Comparison of ENCODE assay signal across 2 cellular contexts in genomic region chr12:116687888-116688287, GRCh38.
TF ChIP-seq lines count a peak whose summit lies in the region.

No MANE protein-coding gene starts in this region.

TF ChIP-seq in SK-N-SH, 30 proteins besides CTCF, POLR2A, EP300 and RAD21:
- TF ChIP-seq FOXM1 (IDR thresholded peaks at IDR 0.05; ENCODE audit: low read depth) (no peak), MXI1 (IDR thresholded peaks at IDR 0.05; ENCODE audit: low read depth, low read length) (peak; percentile 19; the same call in 1 of the 2 replicates), POLR2AphosphoS5 (IDR thresholded peaks at IDR 0.05; ENCODE audit: low read depth, low read length) (no peak), CHD2 (IDR thresholded peaks at IDR 0.05; ENCODE audit: low read length, partially characterized antibody) (no peak), SMC3 (IDR thresholded peaks at IDR 0.05; ENCODE audit: low read depth, low read length) (peak; percentile 20; the same call in 1 of the 2 replicates), MAX (IDR thresholded peaks at IDR 0.05; ENCODE audit: low read depth) (0 out of 2 replicates have a peak, but pooled peaks have one; percentile 19)

TF ChIP-seq in H1, 55 proteins besides CTCF, POLR2A, EP300 and RAD21:
- TF ChIP-seq SUZ12 (IDR thresholded peaks at IDR 0.05; ENCODE audit: low read length): no peak
- no peak for TF ChIP-seq NRF1 (IDR thresholded peaks at IDR 0.05; ENCODE audit: low read depth, low read length)
- peak; percentile 67; the same call in 1 of the 2 replicates for TF ChIP-seq GABPA (IDR thresholded peaks at IDR 0.05; ENCODE audit: borderline replicate concordance, insufficient read depth, low read length)
- TF ChIP-seq ATF3 (IDR thresholded peaks at IDR 0.05; ENCODE audit: insufficient read depth, low read depth, low read length): no peak
- no peak for TF ChIP-seq POU5F1 (IDR thresholded peaks at IDR 0.05; ENCODE audit: low read depth, low read length)
- no peak for TF ChIP-seq KDM5A (IDR thresholded peaks at IDR 0.05; ENCODE audit: low read length)
- TF ChIP-seq ATF2 (IDR thresholded peaks at IDR 0.05; ENCODE audit: low read length): no peak
- TF ChIP-seq CREB1 (IDR thresholded peaks at IDR 0.05): peak; percentile 49; the same call in 1 of the 2 replicates
- peak; percentile 90 for TF ChIP-seq E2F6 (IDR thresholded peaks at IDR 0.05)
- 0 out of 2 replicates have a peak, but pooled peaks have one; percentile 44 for TF ChIP-seq GTF2F1 (IDR thresholded peaks at IDR 0.05; ENCODE audit: borderline replicate concordance, low read depth, low read length)
- no peak for TF ChIP-seq CBX5 (IDR thresholded peaks at IDR 0.05; ENCODE audit: low read depth, low read length)
- 0 out of 2 replicates have a peak, but pooled peaks have one; percentile 51 for TF ChIP-seq TAF1 (IDR thresholded peaks at IDR 0.05; ENCODE audit: low read depth, low read length)
- no peak for TF ChIP-seq BACH1 (IDR thresholded peaks at IDR 0.05; ENCODE audit: low read length)
- no peak for TF ChIP-seq CHD1 (IDR thresholded peaks at IDR 0.05; ENCODE audit: low read depth, low read length)
- no peak for TF ChIP-seq KDM1A (IDR thresholded peaks at IDR 0.05; ENCODE audit: borderline replicate concordance, low read length)
- TF ChIP-seq MAX (IDR thresholded peaks at IDR 0.05): peak; percentile 100
- TF ChIP-seq SP2 (IDR thresholded peaks at IDR 0.05; ENCODE audit: low read length): peak; percentile 65; the same call in 1 of the 2 replicates
- TF ChIP-seq RBBP5 (IDR thresholded peaks at IDR 0.05; ENCODE audit: borderline replicate concordance, low read depth, low read length): no peak
- peak; percentile 34 for TF ChIP-seq TAF7 (optimal IDR thresholded peaks at IDR 0.05; ENCODE audit: borderline replicate concordance, low read depth, low read length)
- peak; percentile 44; the same call in 1 of the 2 replicates for TF ChIP-seq TBP (IDR thresholded peaks at IDR 0.05; ENCODE audit: low read depth, low read length)
- no peak for TF ChIP-seq CTBP2 (IDR thresholded peaks at IDR 0.05; ENCODE audit: borderline replicate concordance, insufficient read depth, insufficient read length, low read length)
- no peak for TF ChIP-seq CHD7 (IDR thresholded peaks at IDR 0.05; ENCODE audit: insufficient replicate concordance, low read length)
- no peak for TF ChIP-seq SP4 (IDR thresholded peaks at IDR 0.05; ENCODE audit: low read length)
- TF ChIP-seq JUN (IDR thresholded peaks at IDR 0.05; ENCODE audit: low read depth, low read length): no peak
- 0 out of 2 replicates have a peak, but pooled peaks have one; percentile 13 for TF ChIP-seq YY1 (IDR thresholded peaks at IDR 0.05; ENCODE audit: low read depth, low read length)
- no peak for TF ChIP-seq NANOG (IDR thresholded peaks at IDR 0.05; ENCODE audit: insufficient read depth, low read depth, low read length, poor library complexity, severe bottlenecking)
- TF ChIP-seq USF2 (IDR thresholded peaks at IDR 0.05; ENCODE audit: low read length): peak; percentile 61
- TF ChIP-seq EGR1 (IDR thresholded peaks at IDR 0.05; ENCODE audit: borderline replicate concordance, low read depth, low read length): peak; percentile 67; the same call in 1 of the 2 replicates
- TF ChIP-seq TCF12 (IDR thresholded peaks at IDR 0.05; ENCODE audit: low read depth, low read length): 0 out of 2 replicates have a peak, but pooled peaks have one; percentile 61
- TF ChIP-seq SIN3A (conservative IDR thresholded peaks at IDR 0.05 in 1 of 2, IDR thresholded peaks at IDR 0.05 in 1 of 2; ENCODE audit: low read depth in 1 of 2, low read length in 2 of 2): peak in 1 of 2 experiments; percentile 84; a peak in 2 of 4 replicates
- TF ChIP-seq SRF (IDR thresholded peaks at IDR 0.05; ENCODE audit: low read depth, low read length): no peak
- no peak; the same call in 1 of the 2 replicates for TF ChIP-seq CHD2 (IDR thresholded peaks at IDR 0.05; ENCODE audit: low read length)
